ENCODE assay signal across 8 cellular contexts in the genomic region with DNA sequence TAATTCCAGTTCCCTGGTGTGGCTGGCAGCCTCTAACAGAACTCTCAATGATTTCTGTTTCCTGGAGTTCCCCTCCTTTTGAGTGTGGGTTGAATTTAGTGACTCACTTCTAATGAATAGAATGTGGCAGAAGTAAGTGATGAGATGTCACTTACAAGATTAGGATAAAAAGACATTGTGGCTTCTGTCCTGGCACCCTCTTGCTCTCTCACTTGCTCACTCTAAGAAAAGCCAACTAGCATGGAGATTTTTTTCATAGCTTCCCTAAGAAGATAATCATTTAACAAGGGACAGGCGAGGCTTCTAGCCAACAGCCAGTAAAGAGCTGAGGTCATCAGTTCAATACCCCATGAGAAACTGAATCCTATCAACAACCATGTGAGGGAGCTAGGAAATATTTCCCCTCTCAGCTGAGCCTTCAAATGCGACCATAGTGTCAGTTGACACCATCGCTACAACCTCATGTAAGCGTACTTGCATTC.
DNase-seq lines count a peak whose midpoint lies in the region; ATAC-seq and TF ChIP-seq lines count a peak whose summit lies in the region.

No MANE protein-coding gene starts in this region.

- POLR2A ChIA-PET in PC-9 (lab: Charles Lee; ENCODE audit: unreplicated experiment), result interaction anchor here (0.5 kb wide), 2 partner anchors 113 to 248 kb away, joined by 4 to 5 read pairs; no protein-coding TSS in a partner anchor

- TSS peak; percentile 84 for BruUV-seq in PC-9 (replicated peaks; lab: Mats Ljungman, UMichigan)

- in situ Hi-C loops in HAP-1 (cut with MboI; ENCODE audit: low sequenced_read_pairs), result no loop called here

- H2AFZ ChIP-seq in PC-9, result no peak overlapping the region

- H3K9me3 ChIP-seq in PC-9 (ENCODE audit: insufficient read depth, low read depth) (peaks cover 12% of the 10 kb centered on the region; the same call in 1 of the 2 replicates), HAP-1 (no peaks in the 10 kb centered on the region), esophagus muscularis mucosa (no peaks in the 10 kb centered on the region)

- peak overlapping the region; percentile 48 for H3K4me2 ChIP-seq in PC-9

- no peak for TF ChIP-seq POLR2A in esophagus muscularis mucosa (IDR thresholded peaks at IDR 0.05; ENCODE audit: low read depth)

- no peaks in the 10 kb centered on the region for H3K9me2 ChIP-seq in PC-9 (ENCODE audit: insufficient read depth)

- 87% methylated on average over 4 of the region's 4 CpGs for WGBS in esophagus muscularis mucosa

- no peaks in the 10 kb centered on the region for H4K20me1 ChIP-seq in PC-9 (ENCODE audit: insufficient read depth)

- H3K79me2 ChIP-seq in PC-9 (ENCODE audit: low read depth), result no peaks in the 10 kb centered on the region

- no peak for TF ChIP-seq EP300 in esophagus muscularis mucosa (IDR thresholded peaks at IDR 0.05)

- H3K36me3 ChIP-seq in PC-9 (ENCODE audit: low read depth), result no peaks in the 10 kb centered on the region
- H3K36me3 ChIP-seq in HAP-1 (replicated peaks), result no peaks in the 10 kb centered on the region
- H3K36me3 ChIP-seq in esophagus muscularis mucosa, result no peaks in the 10 kb centered on the region

- H3K27ac ChIP-seq in PC-9, result peak overlapping the region; percentile 98
- H3K27ac ChIP-seq in esophagus muscularis mucosa (replicated peaks in 1 of 4), result no peak overlapping the region

- CTCF ChIA-PET in PC-9 (lab: Charles Lee), result no interaction called here

- TF ChIP-seq CTCF in PC-9 (conservative IDR thresholded peaks at IDR 0.05), result no peak
- TF ChIP-seq CTCF in esophagus muscularis mucosa (IDR thresholded peaks at IDR 0.05), result no peak

- H3K27me3 ChIP-seq in PC-9 (ENCODE audit: insufficient read depth, low read depth), result no peaks in the 10 kb centered on the region
- H3K27me3 ChIP-seq in HAP-1 (ENCODE audit: low read depth), result no peaks in the 10 kb centered on the region
- no peaks in the 10 kb centered on the region for H3K27me3 ChIP-seq in esophagus muscularis mucosa

- ATAC-seq in GM21447 (IDR thresholded peaks at IDR 0.05; ENCODE audit: unreplicated experiment) (peak; percentile 35), HG02642 (IDR thresholded peaks at IDR 0.05; ENCODE audit: poor library complexity, unreplicated experiment) (no peak)

- H3K4me3 ChIP-seq in PC-9, result no peak overlapping the region
- H3K4me3 ChIP-seq in HAP-1, result no peak overlapping the region
- no peak overlapping the region for H3K4me3 ChIP-seq in esophagus muscularis mucosa

- H3K4me1 ChIP-seq in PC-9 (replicated peaks; ENCODE audit: insufficient read depth) (peaks cover 37% of the 10 kb centered on the region), HAP-1 (no peaks in the 10 kb centered on the region), esophagus muscularis mucosa (peaks cover 0 to 20% (median 10%) of the 10 kb centered on the region in 4 donors)

- intact Hi-C loops in PC-9 (cut with micrococcal nuclease; ENCODE audit: unreplicated experiment), result loop anchor here (1.0 to 10.0 kb wide), 6 partner anchors 33 to 280 kb away; no protein-coding TSS in a partner anchor
- intact Hi-C loops in esophagus muscularis mucosa (cut with DNase I), result no loop called here

- peaks cover 25% of the 10 kb centered on the region for H3F3A ChIP-seq in PC-9 (ENCODE audit: insufficient read depth, low read depth)

- DNase-seq in EL (peak; percentile 78), PC-9 (peak; percentile 44 to 92), iris pigment epithelial cell (ENCODE audit: low read depth) (peak; percentile 79), NCI-H187 (lab: John Stamatoyannopoulos, UW) (no peak), HAP-1 (ENCODE audit: low spot score in 2 of 2) (no peak), esophagus muscularis mucosa (ENCODE audit: extremely low spot score) (no peak)

Comparison
In these comparisons a context has a peak if more than half of its experiments do, and no peak if none do; other contexts are left out.
1. DNase-seq: peak in EL (single experiment), PC-9 (2 of 2) and iris pigment epithelial cell (single experiment); none in NCI-H187 (0 of 2), HAP-1 (0 of 2) and esophagus muscularis mucosa (single experiment).